17 cellular contexts compared by ENCODE assay signal in the genomic region with DNA sequence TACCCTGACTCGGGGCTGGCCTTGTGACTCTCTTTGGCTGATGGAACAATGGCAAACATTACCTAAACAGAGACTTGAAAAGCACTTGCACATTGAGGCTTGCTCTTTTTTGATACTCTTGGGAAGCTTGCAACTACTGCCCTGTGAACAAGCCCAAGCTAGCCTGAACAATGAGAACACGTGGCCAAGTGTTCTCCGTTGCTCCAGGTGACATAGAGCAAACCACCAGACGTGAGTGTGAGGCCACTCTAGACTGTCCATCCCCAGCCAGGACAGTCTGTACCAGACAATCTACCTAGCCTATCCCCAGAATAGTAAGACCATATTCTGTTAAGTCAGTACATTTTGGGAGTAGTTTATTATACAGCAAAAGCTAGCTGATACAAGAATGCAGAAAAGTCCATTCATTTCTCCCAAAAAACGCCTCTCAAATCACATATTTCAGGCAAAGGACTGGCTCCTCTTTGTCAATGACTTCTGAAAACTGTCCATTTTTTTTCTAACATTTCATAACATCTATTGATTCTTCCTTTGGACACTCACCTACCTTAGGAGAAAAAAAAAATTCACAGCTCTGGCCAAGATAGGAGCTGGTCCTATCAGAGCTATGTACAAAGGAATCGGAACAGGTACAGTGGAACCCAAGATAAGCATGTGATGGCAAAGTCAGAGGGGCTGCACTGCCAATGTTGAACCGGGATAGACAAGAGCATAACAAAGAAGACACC.
"Had no signal": no experiment of that assay in that cellular context is flagged by ENCODE, and none has a peak within 500 bp of the region (broad histone marks: within the 10 kb centered on the region; RNA-seq: fewer than 3 reads in every experiment).

No MANE protein-coding gene starts in this region.

- H3K36me3 Mint-ChIP-seq: T-cell had no signal

- H3K4me3 ChIP-seq: ascending aorta, lower lobe of right lung, tibial nerve, uterus had no signal

- H3K4me1 ChIP-seq: lower lobe of right lung, uterus had no signal

- H3K36me3 ChIP-seq: ascending aorta, lower lobe of right lung, tibial nerve, uterus had no signal

- H3K27ac ChIP-seq: ascending aorta, lower lobe of right lung, tibial nerve, uterus had no signal

- H3K27me3 ChIP-seq: ascending aorta, tibial nerve, uterus had no signal

- H3K4me3 Mint-ChIP-seq: activated T-cell treated with anti-CD3 and anti-CD28 coated beads, Interleukin-2, amount 50 U/mL, for 72 hours; stimulated activated naive CD8-positive, alpha-beta T cell treated with anti-CD3 and anti-CD28 coated beads, Interleukin-15, Interleukin-2, amounts not matched to agents 100 ng/mL and 50 ng/mL, for 24 hours; T-cell had no signal

- H3K9me3 Mint-ChIP-seq: activated T-cell treated with anti-CD3 and anti-CD28 coated beads, Interleukin-2, amount 50 U/mL, for 72 hours; stimulated activated naive CD8-positive, alpha-beta T cell treated with anti-CD3 and anti-CD28 coated beads, Interleukin-15, Interleukin-2, amounts not matched to agents 100 ng/mL and 50 ng/mL, for 24 hours; T-cell had no signal

- ATAC-seq: activated T-cell treated with anti-CD3 and anti-CD28 coated beads, Interleukin-2, amount 50 U/mL, for 72 hours; lower lobe of right lung; T-cell had no signal

- H3K27ac Mint-ChIP-seq: activated T-cell treated with anti-CD3 and anti-CD28 coated beads, Interleukin-2, amount 50 U/mL, for 72 hours; progenitor cell of endocrine pancreas; stimulated activated naive CD8-positive, alpha-beta T cell treated with anti-CD3 and anti-CD28 coated beads, Interleukin-15, Interleukin-2, amounts not matched to agents 100 ng/mL and 50 ng/mL, for 24 hours; T-cell had no signal

- DNase-seq: activated CD4-positive, alpha-beta T cell treated with anti-CD3 and anti-CD28 coated beads, Interleukin-2, amount 50 U/mL, for 1 hour; activated CD4-positive, CD25-positive, alpha-beta regulatory T cell treated with anti-CD3 and anti-CD28 coated beads, Interleukin-2, amount 50 U/mL, for 72 hours; activated CD8-positive, alpha-beta memory T cell treated with anti-CD3 and anti-CD28 coated beads, Interleukin-2, amount 50 U/mL, for 4 hours; activated effector memory CD4-positive, alpha-beta T cell treated with anti-CD3 and anti-CD28 coated beads, Interleukin-2, amount 50 U/mL, for 16 hours; activated naive CD4-positive, alpha-beta T cell treated with anti-CD3 and anti-CD28 coated beads, Interleukin-2, amount 50 U/mL, for 16 hours; activated T-cell treated with anti-CD3 and anti-CD28 coated beads, Interleukin-2, amount 50 U/mL, for 72 hours; cerebellar nuclear complex; effector CD4-positive, alpha-beta T cell; lower lobe of right lung; midbrain; T-cell; T1000; uterus had no signal

- H3K9me3 ChIP-seq: ascending aorta, lower lobe of right lung, tibial nerve, uterus had no signal
